In genomic region chr11:61695917-61696316, GRCh38 we compare ENCODE assay signal across 8 cellular contexts. TPM values are rescaled to one million over a fixed set of nuclear protein-coding genes. Genes with fewer than 3 reads are reported as not detected.
DNase-seq lines count a peak whose midpoint lies in the region; ATAC-seq and TF ChIP-seq lines count a peak whose summit lies in the region.

No MANE protein-coding gene starts in this region.

- H3K27ac ChIP-seq in CD4-positive, alpha-beta T cell (ENCODE audit: low read depth, low read length): peak overlapping the region; percentile 27

- DNase-seq in CD4-positive, alpha-beta T cell: peak; percentile 78 to 93 (median 86)
- DNase-seq in T-helper 2 cell (peak; percentile 71 to 91 (median 89)), amygdala (lab: John Stamatoyannopoulos, UW) (peak in 29 of 56 donors; percentile 15 to 71 (median 40))
- peak; percentile 88 to 92 for DNase-seq in stimulated activated CD4-positive, alpha-beta T cell treated with anti-CD3 and anti-CD28 coated beads, Interleukin-15, amount 100 ng/mL, for 48 hours (ENCODE audit: low read depth in 2 of 2)

- no peaks in the 10 kb centered on the region for H3K36me3 Mint-ChIP-seq in CD4-positive, alpha-beta T cell (ENCODE audit: low read depth)

- intact Hi-C loops in CD4-positive, alpha-beta T cell (cut with DNase I, micrococcal nuclease): loop anchor here (2.0 kb wide), 2 partner anchors 15 to 37 kb away; partner anchors contain the start of gene DAGLA (in 1 of the 2)

- H3K9ac ChIP-seq in iPS-15b (ENCODE audit: low read depth, low read length): peak overlapping the region; percentile 24

- peaks cover 22% of the 10 kb centered on the region for H3K4me1 Mint-ChIP-seq in CD4-positive, alpha-beta T cell (ENCODE audit: low read depth)

- peak; percentile 33 for TF ChIP-seq CTCF in CD4-positive, alpha-beta T cell (IDR thresholded peaks at IDR 0.05)

- POLR2A ChIA-PET in CD4-positive, alpha-beta T cell (lab: Charles Lee): no interaction called here

- no peaks in the 10 kb centered on the region for H3K9me3 ChIP-seq in CD4-positive, alpha-beta T cell (ENCODE audit: control insufficient read depth, low read length)
- no peaks in the 10 kb centered on the region for H3K9me3 ChIP-seq in iPS-15b (ENCODE audit: control insufficient read depth, insufficient read depth, low read length)

- H3K9me3 Mint-ChIP-seq in CD4-positive, alpha-beta T cell: no peaks in the 10 kb centered on the region

- no peaks in the 10 kb centered on the region for H3K36me3 ChIP-seq in iPS-15b (ENCODE audit: control insufficient read depth, insufficient read depth, low read length)

- H3K4me3 Mint-ChIP-seq in CD4-positive, alpha-beta T cell: peak overlapping the region; percentile 53

- CTCF ChIA-PET in CD4-positive, alpha-beta T cell (lab: Charles Lee): interaction anchor here (1.3 kb wide), 1 partner anchor 37 kb away, joined by 4 read pairs; no protein-coding TSS in a partner anchor

- no peaks in the 10 kb centered on the region for H3K27me3 ChIP-seq in CD4-positive, alpha-beta T cell (ENCODE audit: control insufficient read depth, insufficient read depth, low read length)
- no peaks in the 10 kb centered on the region for H3K27me3 ChIP-seq in iPS-15b (ENCODE audit: control insufficient read depth, insufficient read depth, low read length)

- H3K4me1 ChIP-seq in iPS-15b (ENCODE audit: control insufficient read depth, insufficient read depth, low read length): peaks cover 6% of the 10 kb centered on the region

- ATAC-seq in CD4-positive, alpha-beta T cell (ENCODE audit: poor library complexity): peak; percentile 99
- ATAC-seq in HG02588 (IDR thresholded peaks at IDR 0.05; ENCODE audit: unreplicated experiment): peak; percentile 66
- no peak for ATAC-seq in GM18858 (IDR thresholded peaks at IDR 0.05; ENCODE audit: unreplicated experiment)
- ATAC-seq in HG02763 (IDR thresholded peaks at IDR 0.05; ENCODE audit: unreplicated experiment): no peak

- no peak overlapping the region for H3K4me3 ChIP-seq in iPS-15b (ENCODE audit: low read depth, low read length)

- no peaks in the 10 kb centered on the region for H3K27me3 Mint-ChIP-seq in CD4-positive, alpha-beta T cell

- peak overlapping the region; percentile 85 for H3K27ac Mint-ChIP-seq in CD4-positive, alpha-beta T cell

RNA-seq across cellular contexts. Expression of gene DAGLA, which starts 15.7 kb away (rescaled TPM):
- total RNA-seq in CD4-positive, alpha-beta T cell: under 1 TPM; 0.52 to 0.73 TPM

RNA-seq across cellular contexts. Expression of gene MYRF, which starts 56.5 kb away (rescaled TPM):
- under 1 TPM; 0.31 to 0.49 TPM for total RNA-seq in CD4-positive, alpha-beta T cell

Comparison
In these comparisons a context has a peak if more than half of its experiments do, and no peak if none do; other contexts are left out.
1. ATAC-seq: peak in CD4-positive, alpha-beta T cell (single experiment) and HG02588 (single experiment); none in GM18858 (single experiment) and HG02763 (single experiment).
2. DNase-seq: peak in every context shown above with its lines; median percentile 90 in stimulated activated CD4-positive, alpha-beta T cell treated with anti-CD3 and anti-CD28 coated beads, Interleukin-15, amount 100 ng/mL, for 48 hours; 89 in T-helper 2 cell; 86 in CD4-positive, alpha-beta T cell; 40 in amygdala.